16 cellular contexts compared by ENCODE assay signal in the genomic region with DNA sequence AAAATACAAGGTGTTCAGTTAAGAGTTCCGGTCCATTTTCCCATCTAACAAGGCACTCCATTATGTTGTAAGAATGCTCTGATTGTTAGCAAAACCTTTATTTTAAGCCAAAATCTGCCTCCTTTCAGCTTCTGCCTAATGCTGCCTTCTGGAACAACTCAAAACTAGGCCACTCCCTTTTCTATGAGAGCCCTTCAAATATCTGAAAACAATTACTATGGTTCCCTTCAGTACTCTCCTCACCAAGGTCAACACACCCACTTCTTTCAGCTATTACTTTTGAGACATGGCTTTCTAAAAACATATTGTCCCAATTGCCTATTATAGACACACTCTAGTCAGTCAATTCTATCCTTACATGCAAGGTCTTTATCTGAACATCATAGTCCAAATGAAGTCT.
"Had no signal": no experiment of that assay in that cellular context is flagged by ENCODE, and none has a peak within 500 bp of the region (broad histone marks: within the 10 kb centered on the region; RNA-seq: fewer than 3 reads in every experiment).

No MANE protein-coding gene starts in this region.

- H3K27me3 Mint-ChIP-seq: activated CD4-positive, alpha-beta T cell treated with anti-CD3 and anti-CD28 coated beads, Interleukin-2, amount 10 ng/mL, durations not matched to agents 7 days and 5 days had no signal

- H3K4me3 ChIP-seq: colonic mucosa, thyroid gland had no signal

- H3K27ac Mint-ChIP-seq: activated CD4-positive, alpha-beta T cell treated with anti-CD3 and anti-CD28 coated beads, Interleukin-2, amount 10 ng/mL, durations not matched to agents 7 days and 5 days; activated CD8-positive, alpha-beta T cell treated with anti-CD3 and anti-CD28 coated beads, Interleukin-2, amount 10 ng/mL, durations not matched to agents 7 days and 5 days; activated naive CD4-positive, alpha-beta T cell treated with anti-CD3 and anti-CD28 coated beads for 36 hours; progenitor cell of endocrine pancreas had no signal

- H3K27ac ChIP-seq: brain microvascular endothelial cell, colonic mucosa, thyroid gland had no signal

- ATAC-seq: activated CD4-positive, CD25-positive, alpha-beta regulatory T cell treated with anti-CD3 and anti-CD28 coated beads, Interleukin-2, amount 50 U/mL, for 24 hours; activated CD8-positive, alpha-beta T cell treated with anti-CD3 and anti-CD28 coated beads, Interleukin-2, amount 10 ng/mL, durations not matched to agents 7 days and 5 days; activated T-cell treated with anti-CD3 and anti-CD28 coated beads, Interleukin-2, amount 50 U/mL, for 4 hours had no signal

- H3K9me3 ChIP-seq: colonic mucosa, thyroid gland had no signal

- H3K27me3 ChIP-seq: brain microvascular endothelial cell, colonic mucosa, thyroid gland had no signal

- H3K4me1 Mint-ChIP-seq: activated CD4-positive, alpha-beta T cell treated with anti-CD3 and anti-CD28 coated beads, Interleukin-2, amount 10 ng/mL, durations not matched to agents 7 days and 5 days had no signal

- DNase-seq: activated CD4-positive, alpha-beta T cell treated with anti-CD3 and anti-CD28 coated beads, Interleukin-2, amount 10 ng/mL, durations not matched to agents 7 days and 5 days; activated CD8-positive, alpha-beta T cell treated with anti-CD3 and anti-CD28 coated beads, Interleukin-2, amount 10 ng/mL, durations not matched to agents 7 days and 5 days; activated naive CD4-positive, alpha-beta T cell treated with anti-CD3 and anti-CD28 coated beads for 36 hours; activated T-cell treated with anti-CD3 and anti-CD28 coated beads, Interleukin-2, amount 50 U/mL, for 4 hours; brain microvascular endothelial cell; central memory CD4-positive, alpha-beta T cell; colonic mucosa; erythroblast; occipital lobe; stimulated activated CD4-positive, alpha-beta T cell treated with anti-CD3 and anti-CD28 coated beads, Interleukin-12 subunit alpha, Interleukin-12 subunit beta, amount 100 ng/mL, for 4 hours; stimulated activated CD4-positive, alpha-beta T cell treated with anti-CD3 and anti-CD28 coated beads, Interleukin-1b, Interleukin-23, amount 100 ng/mL, for 48 hours; stimulated activated naive CD4-positive, alpha-beta T cell treated with Interleukin-2 at 50 U/mL for 16 hours; T1000; thyroid gland had no signal

- H3K4me3 Mint-ChIP-seq: activated CD4-positive, alpha-beta T cell treated with anti-CD3 and anti-CD28 coated beads, Interleukin-2, amount 10 ng/mL, durations not matched to agents 7 days and 5 days; activated CD8-positive, alpha-beta T cell treated with anti-CD3 and anti-CD28 coated beads, Interleukin-2, amount 10 ng/mL, durations not matched to agents 7 days and 5 days; activated naive CD4-positive, alpha-beta T cell treated with anti-CD3 and anti-CD28 coated beads for 36 hours; activated T-cell treated with anti-CD3 and anti-CD28 coated beads, Interleukin-2, amount 50 U/mL, for 4 hours had no signal

- H3K4me1 ChIP-seq: colonic mucosa had no signal

- H3K36me3 ChIP-seq: brain microvascular endothelial cell, colonic mucosa, thyroid gland had no signal
